ENCODE assay signal across 15 cellular contexts in genomic region chr9:109304350-109304749, GRCh38. TPM values are rescaled to one million over a fixed set of nuclear protein-coding genes. Genes with fewer than 3 reads are reported as not detected.
A peak's percentile ranks its signal among the peaks of the same experiment; 100 is the strongest.
DNase-seq lines count a peak whose midpoint lies in the region; ATAC-seq and TF ChIP-seq lines count a peak whose summit lies in the region.
"Had no signal": no experiment of that assay in that cellular context is flagged by ENCODE, and none has a peak within 500 bp of the region (broad histone marks: within the 10 kb centered on the region; RNA-seq: fewer than 3 reads in every experiment).

No MANE protein-coding gene starts in this region.

- H3K27me3 ChIP-seq in liver (ENCODE audit: control insufficient read depth in 4 of 4, insufficient read depth in 4 of 4, low read length in 3 of 4), result no peaks in the 10 kb centered on the region

- no peaks in the 10 kb centered on the region for H3K9me3 ChIP-seq in liver (ENCODE audit: control insufficient read depth in 4 of 4, low read length in 3 of 4)

- no peak overlapping the region for H3K27ac ChIP-seq in liver (ENCODE audit: low read depth in 1 of 2, low read length in 2 of 2)
- H3K27ac ChIP-seq: PC-9 had no signal

- H3K4me3 ChIP-seq in liver (ENCODE audit: low read depth in 1 of 3, low read length in 3 of 3), result no peak overlapping the region
- H3K4me3 ChIP-seq: PC-9 had no signal

- no peak overlapping the region for H3K4me3 Mint-ChIP-seq in type B pancreatic cell
- no peak overlapping the region for H3K4me3 Mint-ChIP-seq in activated T-cell treated with anti-CD3 and anti-CD28 coated beads, Interleukin-2, amount 50 U/mL, for 72 hours
- H3K4me3 Mint-ChIP-seq: CD8-positive, alpha-beta memory T cell had no signal

- WGBS in liver, result 54% methylated on average over 3 of the region's 3 CpGs

- no peak for TF ChIP-seq CTCF in liver (IDR thresholded peaks at IDR 0.05; ENCODE audit: low read depth, low read length, missing input control)
- no peak for TF ChIP-seq CTCF in type B pancreatic cell (conservative IDR thresholded peaks at IDR 0.05)

- H3K4me1 Mint-ChIP-seq in type B pancreatic cell (ENCODE audit: unreplicated experiment), result peaks cover 16% of the 10 kb centered on the region
- H3K4me1 Mint-ChIP-seq in activated T-cell treated with anti-CD3 and anti-CD28 coated beads, Interleukin-2, amount 50 U/mL, for 72 hours (ENCODE audit: low read depth), result no peaks in the 10 kb centered on the region
- H3K4me1 Mint-ChIP-seq: CD8-positive, alpha-beta memory T cell had no signal

- peaks cover 4 to 25% (median 16%) of the 10 kb centered on the region in 4 donors for H3K4me1 ChIP-seq in liver (ENCODE audit: control insufficient read depth in 4 of 4, insufficient read depth in 4 of 4, low read length in 3 of 4)

- H3K36me3 Mint-ChIP-seq in type B pancreatic cell, result no peaks in the 10 kb centered on the region
- no peaks in the 10 kb centered on the region for H3K36me3 Mint-ChIP-seq in activated T-cell treated with anti-CD3 and anti-CD28 coated beads, Interleukin-2, amount 50 U/mL, for 72 hours (ENCODE audit: insufficient read depth in 2 of 2)
- H3K36me3 Mint-ChIP-seq: CD8-positive, alpha-beta memory T cell had no signal

- H3K36me3 ChIP-seq in liver (ENCODE audit: control insufficient read depth in 4 of 4, insufficient read depth in 3 of 4, low read depth in 1 of 4, low read length in 3 of 4), result no peaks in the 10 kb centered on the region

- no peak for ATAC-seq in activated T-cell treated with anti-CD3 and anti-CD28 coated beads, Interleukin-2, amount 50 U/mL, for 72 hours (replicated peaks in 1 of 2)

- DNase-seq in NCI-H69 (lab: John Stamatoyannopoulos, UW) (peak; percentile 44), fibroblast of peridontal ligament (ENCODE audit: extremely low read depth) (peak; percentile 46), type B pancreatic cell (ENCODE audit: extremely low spot score, unreplicated experiment) (no peak), T-helper 1 cell (no peak), H4 (ENCODE audit: low spot score) (no peak)
- no peak for DNase-seq in activated T-cell treated with anti-CD3 and anti-CD28 coated beads, Interleukin-2, amount 50 U/mL, for 72 hours
- DNase-seq: CD8-positive, alpha-beta memory T cell; DMS 273 treated with DMSO at 0.1 percent for 48 hours; NCI-H1105 treated with DMSO at 0.1 percent for 48 hours; NCI-H2081 treated with DMSO at 0.1 percent for 48 hours; NCI-H345; NCI-H774; PC-9; SHP77 had no signal

- H3K27ac Mint-ChIP-seq in type B pancreatic cell, result peak overlapping the region; percentile 40
- H3K27ac Mint-ChIP-seq in activated T-cell treated with anti-CD3 and anti-CD28 coated beads, Interleukin-2, amount 50 U/mL, for 72 hours, result no peak overlapping the region
- H3K27ac Mint-ChIP-seq: CD8-positive, alpha-beta memory T cell had no signal

- peaks cover 4% of the 10 kb centered on the region for H3K27me3 Mint-ChIP-seq in type B pancreatic cell
- H3K27me3 Mint-ChIP-seq in activated T-cell treated with anti-CD3 and anti-CD28 coated beads, Interleukin-2, amount 50 U/mL, for 72 hours (ENCODE audit: low read depth), result peaks cover 45% of the 10 kb centered on the region

- H3K9me3 Mint-ChIP-seq in type B pancreatic cell, result no peaks in the 10 kb centered on the region
- H3K9me3 Mint-ChIP-seq in activated T-cell treated with anti-CD3 and anti-CD28 coated beads, Interleukin-2, amount 50 U/mL, for 72 hours, result no peaks in the 10 kb centered on the region

- TF ChIP-seq RAD21 in liver (IDR thresholded peaks at IDR 0.05), result peak in 1 of 2 donors; percentile 22

- H3K9ac ChIP-seq in liver (ENCODE audit: low read depth in 1 of 2, low read length in 2 of 2), result no peak overlapping the region

TF ChIP-seq in liver, 16 proteins besides CTCF, POLR2A, EP300 and RAD21:
- no peak for TF ChIP-seq JUND (IDR thresholded peaks at IDR 0.05)
- TF ChIP-seq YY1 (IDR thresholded peaks at IDR 0.05), result no peak
- TF ChIP-seq GABPA (IDR thresholded peaks at IDR 0.05 in 1 of 2, conservative IDR thresholded peaks at IDR 0.05 in 1 of 2), result no peak
- no peak for TF ChIP-seq ATF3 (IDR thresholded peaks at IDR 0.05)
- no peak for TF ChIP-seq MAX (IDR thresholded peaks at IDR 0.05)
- TF ChIP-seq HNF4G (IDR thresholded peaks at IDR 0.05), result peak; percentile 62
- no peak for TF ChIP-seq ZBTB33 (IDR thresholded peaks at IDR 0.05)
- peak; percentile 42 to 47 for TF ChIP-seq RXRA (IDR thresholded peaks at IDR 0.05)
- TF ChIP-seq EGR1 (IDR thresholded peaks at IDR 0.05; ENCODE audit: low read depth in 2 of 2), result no peak
- TF ChIP-seq NR2F2 (IDR thresholded peaks at IDR 0.05), result peak; percentile 39
- TF ChIP-seq TAF1 (conservative IDR thresholded peaks at IDR 0.05), result no peak
- TF ChIP-seq HNF4A (conservative IDR thresholded peaks at IDR 0.05), result peak; percentile 86 to 89
- TF ChIP-seq FOXA1 (IDR thresholded peaks at IDR 0.05), result no peak
- no peak for TF ChIP-seq FOXA2 (IDR thresholded peaks at IDR 0.05)
- no peak for TF ChIP-seq REST (IDR thresholded peaks at IDR 0.05)
- peak; percentile 41 for TF ChIP-seq SP1 (IDR thresholded peaks at IDR 0.05)

RNA-seq across cellular contexts. Expression of gene EPB41L4B, which starts 16.5 kb away (rescaled TPM):
- total RNA-seq in liver (10 to 100 TPM in 1 of 2 donors, 1 to 10 TPM in 1; 9.9 to 42.6 TPM), type B pancreatic cell (ENCODE audit: low replicate concordance) (14.4 and 29.1 TPM in 2 replicates)
- 10 to 100 TPM; 16.4 to 31.3 TPM for polyA plus RNA-seq in liver
- 1.4 and 3.5 TPM in 2 replicates for total RNA-seq in H4 (2014; rRNA removed; shearing (Covaris generic))
- total RNA-seq in activated T-cell treated with anti-CD3 and anti-CD28 coated beads, Interleukin-2, amount 50 U/mL, for 72 hours, result 1 to 10 TPM; 1.6 to 3.8 TPM
- polyA plus RNA-seq: CD8-positive, alpha-beta memory T cell had no signal

Comparison
In these comparisons a context has a peak if more than half of its experiments do, and no peak if none do; other contexts are left out.
1. DNase-seq: peak in NCI-H69 (single experiment) and fibroblast of peridontal ligament (single experiment); none in type B pancreatic cell (single experiment), T-helper 1 cell (0 of 5), H4 (single experiment) and activated T-cell treated with anti-CD3 and anti-CD28 coated beads, Interleukin-2, amount 50 U/mL, for 72 hours (0 of 2).